Comparison of ENCODE assay signal across 13 cellular contexts in the genomic region with DNA sequence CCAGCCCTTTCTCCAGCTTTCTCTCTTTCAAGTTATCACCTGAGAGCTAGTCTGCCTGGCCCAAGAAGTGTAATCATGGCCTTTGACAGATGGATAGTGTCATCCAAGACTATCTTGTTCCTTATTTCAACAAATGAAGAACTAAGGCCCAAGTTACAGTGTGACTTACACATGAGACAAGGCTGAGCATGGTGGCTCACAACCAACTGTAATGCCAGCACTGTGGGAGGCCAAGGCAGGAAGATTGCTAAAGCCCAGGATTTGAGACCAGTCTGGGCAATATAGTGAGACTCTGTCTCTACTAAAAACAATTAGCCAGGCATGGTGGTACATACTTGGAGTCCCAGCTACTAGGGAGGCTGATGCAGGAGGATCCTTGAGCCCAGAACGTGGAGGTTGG. TPM values are rescaled to one million over a fixed set of nuclear protein-coding genes. Genes with fewer than 3 reads are reported as not detected.
DNase-seq lines count a peak whose midpoint lies in the region; ATAC-seq and TF ChIP-seq lines count a peak whose summit lies in the region.
"Had no signal": no experiment of that assay in that cellular context is flagged by ENCODE, and none has a peak within 500 bp of the region (broad histone marks: within the 10 kb centered on the region; RNA-seq: fewer than 3 reads in every experiment).

No MANE protein-coding gene starts in this region.

- ATAC-seq in body of pancreas (no peak), right cardiac atrium (no peak), GM19351 (IDR thresholded peaks at IDR 0.05; ENCODE audit: unreplicated experiment) (no peak), HG02885 (IDR thresholded peaks at IDR 0.05; ENCODE audit: poor library complexity, unreplicated experiment) (no peak)

- H3K9me3 ChIP-seq in AG04450 (ENCODE audit: control insufficient read depth, insufficient read depth, low read length): peaks cover 6% of the 10 kb centered on the region; the same call in 1 of the 2 replicates
- H3K9me3 ChIP-seq in HEK293 (ENCODE audit: control insufficient read depth, insufficient read depth, low read depth, low read length): no peaks in the 10 kb centered on the region
- H3K9me3 ChIP-seq in body of pancreas: no peaks in the 10 kb centered on the region
- H3K9me3 ChIP-seq in right cardiac atrium (ENCODE audit: control insufficient read depth, low read length): no peaks in the 10 kb centered on the region
- H3K9me3 ChIP-seq: left ventricle myocardium inferior had no signal

- TF ChIP-seq POLR2A in body of pancreas (IDR thresholded peaks at IDR 0.05): no peak

- H3K36me3 Mint-ChIP-seq in nephron (ENCODE audit: low read depth): no peaks in the 10 kb centered on the region

- POLR2A ChIA-PET in AG04450 (lab: Yijun Ruan, JAX): no interaction called here
- POLR2A ChIA-PET in HEK293 (lab: Yijun Ruan, JAX): interaction anchor here (0.5 to 2.7 kb wide), 3 partner anchors 12 to 75 kb away, joined by 4 to 18 read pairs (median 4); partner anchors contain the start of gene ZC3H7B

- H3K27me3 Mint-ChIP-seq in nephron (ENCODE audit: low read depth): no peaks in the 10 kb centered on the region

- H3K4me3 Mint-ChIP-seq in nephron: peak overlapping the region; percentile 20 to 61 (median 31)

- peaks cover 2 to 3% of the 10 kb centered on the region in 2 experiments; a peak in 2 of 3 replicates for H3K36me3 ChIP-seq in HEK293 (ENCODE audit: control insufficient read depth in 2 of 2, insufficient read depth in 1 of 2, low read length in 2 of 2)
- no peaks in the 10 kb centered on the region for H3K36me3 ChIP-seq in body of pancreas (replicated peaks in 1 of 2; ENCODE audit: insufficient read depth in 1 of 2, low read depth in 2 of 2)

- DNase-seq in AG04450 (ENCODE audit: low read depth, low spot score) (no peak), body of pancreas (no peak), right cardiac atrium (no peak), DMS153 treated with DMSO at 0.1 percent for 48 hours (lab: John Stamatoyannopoulos, UW; ENCODE audit: unreplicated experiment) (no peak)
- DNase-seq: hippocampal formation, left ventricle myocardium inferior, NCI-H187 treated with DMSO at 0.1 percent for 48 hours, NCI-H774 had no signal

- H3K4me1 ChIP-seq in HEK293 (ENCODE audit: control insufficient read depth, insufficient read depth, low read length) (peaks cover 9% of the 10 kb centered on the region), body of pancreas (peaks cover 44% of the 10 kb centered on the region), right cardiac atrium (ENCODE audit: control insufficient read depth, insufficient read depth, low read length) (no peaks in the 10 kb centered on the region)

- H3K27me3 ChIP-seq in AG04450 (ENCODE audit: control insufficient read depth, insufficient read depth, low read length) (no peaks in the 10 kb centered on the region), body of pancreas (no peaks in the 10 kb centered on the region), right cardiac atrium (ENCODE audit: control insufficient read depth, insufficient read depth) (no peaks in the 10 kb centered on the region)

- TF ChIP-seq CTCF in AG04450 (IDR thresholded peaks at IDR 0.05; ENCODE audit: low read depth, low read length) (no peak), HEK293 (tag by site-specific recombination; IDR thresholded peaks at IDR 0.05) (no peak), body of pancreas (IDR thresholded peaks at IDR 0.05) (no peak), nephron (IDR thresholded peaks at IDR 0.05; ENCODE audit: unreplicated experiment in 3 of 3) (no peak)

- CTCF ChIA-PET in AG04450 (lab: Charles Lee) (no interaction called here), HEK293 (lab: Yijun Ruan, JAX) (no interaction called here)

- H3K27ac ChIP-seq in AG04450 (ENCODE audit: low read depth, low read length): peak overlapping the region; percentile 91
- H3K27ac ChIP-seq in HEK293 (ENCODE audit: extremely low read depth, low read depth, low read length): no peak overlapping the region
- H3K27ac ChIP-seq in body of pancreas: peak overlapping the region in 3 of 4 donors; percentile 82 to 91 (median 90)
- no peak overlapping the region for H3K27ac ChIP-seq in right cardiac atrium (ENCODE audit: low read length)

- H3K9me3 Mint-ChIP-seq in nephron: no peaks in the 10 kb centered on the region
- H3K9me3 Mint-ChIP-seq: activated T-helper 2 cell treated with anti-CD3 and anti-CD28 coated beads, Interferon-gamma antibody, Interleukin-2, Interleukin-4, amounts not matched to agents 10 μg/mL and 5 μg/mL and 100 μg/mL, durations not matched to agents 14 hours and 24 hours and 36 hours had no signal

- intact Hi-C loops in body of pancreas (cut with DNase I) (no loop called here), right cardiac atrium (cut with DNase I) (no loop called here)

- H3K27ac Mint-ChIP-seq in nephron: peak overlapping the region; percentile 45 to 77 (median 77)
- H3K27ac Mint-ChIP-seq: activated T-helper 2 cell treated with anti-CD3 and anti-CD28 coated beads, Interferon-gamma antibody, Interleukin-2, Interleukin-4, amounts not matched to agents 10 μg/mL and 5 μg/mL and 100 μg/mL, durations not matched to agents 14 hours and 24 hours and 36 hours had no signal

- WGBS in body of pancreas, 2 donors: 59 to 100% methylated on average over 1 of the region's 1 CpG
- 94% methylated on average over 1 of the region's 1 CpG for WGBS in right cardiac atrium

- H3K4me3 ChIP-seq in AG04450 (ENCODE audit: low read depth, low read length) (no peak overlapping the region), HEK293 (ENCODE audit: low read depth, low read length) (no peak overlapping the region), body of pancreas (no peak overlapping the region), right cardiac atrium (ENCODE audit: low read length) (no peak overlapping the region)
- H3K4me3 ChIP-seq: left ventricle myocardium inferior had no signal

- peaks cover 18% of the 10 kb centered on the region for H3K4me1 Mint-ChIP-seq in nephron

TF ChIP-seq in HEK293, 187 proteins besides CTCF, POLR2A, EP300 and RAD21 (continues in another document):
- TF ChIP-seq GLIS1 (tag by site-specific recombination; IDR thresholded peaks at IDR 0.05) (peak; percentile 43), ZNF530 (tag by site-specific recombination; IDR thresholded peaks at IDR 0.05; ENCODE audit: low read depth) (no peak), ZNF580 (tag by site-specific recombination; IDR thresholded peaks at IDR 0.05) (no peak)
- TF ChIP-seq, protein P1, sequence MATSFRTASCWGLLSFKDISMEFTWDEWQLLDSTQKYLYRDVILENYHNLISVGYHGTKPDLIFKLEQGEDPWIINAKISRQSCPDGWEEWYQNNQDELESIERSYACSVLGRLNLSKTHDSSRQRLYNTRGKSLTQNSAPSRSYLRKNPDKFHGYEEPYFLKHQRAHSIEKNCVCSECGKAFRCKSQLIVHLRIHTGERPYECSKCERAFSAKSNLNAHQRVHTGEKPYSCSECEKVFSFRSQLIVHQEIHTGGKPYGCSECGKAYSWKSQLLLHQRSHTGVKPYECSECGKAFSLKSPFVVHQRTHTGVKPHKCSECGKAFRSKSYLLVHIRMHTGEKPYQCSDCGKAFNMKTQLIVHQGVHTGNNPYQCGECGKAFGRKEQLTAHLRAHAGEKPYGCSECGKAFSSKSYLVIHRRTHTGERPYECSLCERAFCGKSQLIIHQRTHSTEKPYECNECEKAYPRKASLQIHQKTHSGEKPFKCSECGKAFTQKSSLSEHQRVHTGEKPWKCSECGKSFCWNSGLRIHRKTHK (tag by site-specific recombination; IDR thresholded peaks at IDR 0.05): no peak
- TF ChIP-seq, protein P2, sequence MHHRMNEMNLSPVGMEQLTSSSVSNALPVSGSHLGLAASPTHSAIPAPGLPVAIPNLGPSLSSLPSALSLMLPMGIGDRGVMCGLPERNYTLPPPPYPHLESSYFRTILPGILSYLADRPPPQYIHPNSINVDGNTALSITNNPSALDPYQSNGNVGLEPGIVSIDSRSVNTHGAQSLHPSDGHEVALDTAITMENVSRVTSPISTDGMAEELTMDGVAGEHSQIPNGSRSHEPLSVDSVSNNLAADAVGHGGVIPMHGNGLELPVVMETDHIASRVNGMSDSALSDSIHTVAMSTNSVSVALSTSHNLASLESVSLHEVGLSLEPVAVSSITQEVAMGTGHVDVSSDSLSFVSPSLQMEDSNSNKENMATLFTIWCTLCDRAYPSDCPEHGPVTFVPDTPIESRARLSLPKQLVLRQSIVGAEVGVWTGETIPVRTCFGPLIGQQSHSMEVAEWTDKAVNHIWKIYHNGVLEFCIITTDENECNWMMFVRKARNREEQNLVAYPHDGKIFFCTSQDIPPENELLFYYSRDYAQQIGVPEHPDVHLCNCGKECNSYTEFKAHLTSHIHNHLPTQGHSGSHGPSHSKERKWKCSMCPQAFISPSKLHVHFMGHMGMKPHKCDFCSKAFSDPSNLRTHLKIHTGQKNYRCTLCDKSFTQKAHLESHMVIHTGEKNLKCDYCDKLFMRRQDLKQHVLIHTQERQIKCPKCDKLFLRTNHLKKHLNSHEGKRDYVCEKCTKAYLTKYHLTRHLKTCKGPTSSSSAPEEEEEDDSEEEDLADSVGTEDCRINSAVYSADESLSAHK (tag by site-specific recombination; IDR thresholded peaks at IDR 0.05): no peak

RNA-seq across cellular contexts. Expression of gene RANGAP1, which starts 3.7 kb away (rescaled TPM):
- polyA plus RNA-seq in AG04450 (2011; rRNA removed): 75.8 and 94.9 TPM in 2 replicates
- polyA minus RNA-seq in AG04450 (2011; rRNA and poly(A)+ RNA removed): 89.5 and 115 TPM in 2 replicates
- 10 to 100 TPM; 45.4 to 62.3 TPM for total RNA-seq in body of pancreas
- total RNA-seq in right cardiac atrium: 10 to 100 TPM; 26.0 to 38.5 (median 33.4) TPM
- polyA plus RNA-seq in right cardiac atrium: 26.9 TPM

RNA-seq across cellular contexts. Expression of gene ZC3H7B, which starts 11.6 kb away (rescaled TPM):
- polyA plus RNA-seq in AG04450 (2011; rRNA removed) (55.3 and 68.7 TPM in 2 replicates), right cardiac atrium (35.2 TPM)
- polyA minus RNA-seq in AG04450 (2011; rRNA and poly(A)+ RNA removed): 55.6 and 71.7 TPM in 2 replicates
- total RNA-seq in body of pancreas (10 to 100 TPM; 29.8 to 34.3 TPM), right cardiac atrium (10 to 100 TPM; 35.4 to 43.5 (median 39.2) TPM)

RNA-seq across cellular contexts. Expression of gene CHADL, which starts 49.0 kb away (rescaled TPM):
- polyA plus RNA-seq in AG04450 (2011; rRNA removed): 0.24 and 0.65 TPM in 2 replicates
- polyA minus RNA-seq in AG04450 (2011; rRNA and poly(A)+ RNA removed): 0.22 and 0.23 TPM in 2 replicates
- 1 to 10 TPM; 1.8 to 6.3 TPM for total RNA-seq in body of pancreas
- total RNA-seq in right cardiac atrium: 10 to 100 TPM; 15.5 to 25.7 (median 21.8) TPM
- 39.2 TPM for polyA plus RNA-seq in right cardiac atrium

Comparison
In these comparisons a context has a peak if more than half of its experiments do, and no peak if none do; other contexts are left out.
1. H3K27ac ChIP-seq: peak in AG04450 (single experiment) and body of pancreas (3 of 4); none in HEK293 (single experiment) and right cardiac atrium (single experiment).